ENCODE assay signal across 19 cellular contexts in the genomic region with DNA sequence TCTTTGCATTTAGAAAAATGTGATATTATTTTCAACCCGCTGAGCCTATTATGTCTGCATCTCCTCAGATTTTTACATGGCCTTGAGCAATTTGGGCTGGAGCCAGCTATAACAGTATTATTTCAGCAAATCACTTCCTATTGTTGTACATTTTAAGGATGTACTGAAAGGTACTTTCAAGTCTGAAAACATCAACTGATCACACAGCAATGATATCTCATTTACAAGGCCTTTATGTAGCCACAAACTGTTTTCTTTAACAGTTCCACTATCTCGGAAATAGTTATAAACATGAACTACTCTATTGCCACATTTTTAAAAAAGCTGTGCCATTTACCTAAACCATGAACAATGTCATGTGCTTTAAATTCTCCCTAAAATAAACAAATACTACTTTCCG.
"Had no signal": no experiment of that assay in that cellular context is flagged by ENCODE, and none has a peak within 500 bp of the region (broad histone marks: within the 10 kb centered on the region; RNA-seq: fewer than 3 reads in every experiment).

No MANE protein-coding gene starts in this region.

- DNase-seq: activated CD4-positive, alpha-beta T cell treated with anti-CD3 and anti-CD28 coated beads, Interleukin-2, amount 50 U/mL, for 48 hours; activated gamma-delta T cell; central memory CD4-positive, alpha-beta T cell; colonic mucosa; endodermal cell; foreskin melanocyte; glutamatergic neuron; hippocampal formation; left lung; nephron progenitor cell; nucleus accumbens; posterior cingulate gyrus; sigmoid colon; stimulated activated CD4-positive, alpha-beta T cell treated with anti-CD3 and anti-CD28 coated beads, Interleukin-4, amount 100 ng/mL, for 24 hours; testis had no signal

- H3K4me3 Mint-ChIP-seq: endodermal cell; nephron progenitor cell; stimulated activated effector memory CD8-positive, alpha-beta T cell treated with anti-CD3 and anti-CD28 coated beads, Interleukin-12 subunit alpha, Interleukin-12 subunit beta, amount 100 ng/mL, for 72 hours; type B pancreatic cell had no signal

- H3K4me1 ChIP-seq: colonic mucosa, left lung, sigmoid colon, testis had no signal

- H3K9me3 ChIP-seq: colonic mucosa, sigmoid colon, testis had no signal

- H3K36me3 ChIP-seq: colonic mucosa, left lung, sigmoid colon had no signal

- H3K27ac Mint-ChIP-seq: activated naive CD4-positive, alpha-beta T cell treated with anti-CD3 and anti-CD28 coated beads, Interleukin-2, amount 50 U/mL, for 72 hours; endodermal cell; nephron progenitor cell; stimulated activated effector memory CD8-positive, alpha-beta T cell treated with anti-CD3 and anti-CD28 coated beads, Interleukin-12 subunit alpha, Interleukin-12 subunit beta, amount 100 ng/mL, for 72 hours; type B pancreatic cell had no signal

- H3K4me3 ChIP-seq: colonic mucosa, left lung, sigmoid colon, testis had no signal

- H3K27ac ChIP-seq: colonic mucosa, epithelial cell of prostate, left lung, sigmoid colon, testis had no signal

- H3K27me3 ChIP-seq: colonic mucosa, left lung, sigmoid colon, testis had no signal

- H3K27me3 Mint-ChIP-seq: type B pancreatic cell had no signal

- ATAC-seq: activated naive CD4-positive, alpha-beta T cell treated with anti-CD3 and anti-CD28 coated beads, Interleukin-2, amount 50 U/mL, for 72 hours; left lung; stimulated activated effector memory CD8-positive, alpha-beta T cell treated with anti-CD3 and anti-CD28 coated beads, Interleukin-12 subunit alpha, Interleukin-12 subunit beta, amount 100 ng/mL, for 72 hours had no signal

- H3K36me3 Mint-ChIP-seq: activated naive CD4-positive, alpha-beta T cell treated with anti-CD3 and anti-CD28 coated beads, Interleukin-2, amount 50 U/mL, for 72 hours; stimulated activated effector memory CD8-positive, alpha-beta T cell treated with anti-CD3 and anti-CD28 coated beads, Interleukin-12 subunit alpha, Interleukin-12 subunit beta, amount 100 ng/mL, for 72 hours; type B pancreatic cell had no signal
